Comparison of ENCODE assay signal across 13 cellular contexts in genomic region chr6:162538643-162539064, GRCh38.
DNase-seq lines count a peak whose midpoint lies in the region; ATAC-seq lines count a peak whose summit lies in the region.
"Had no signal": no experiment of that assay in that cellular context is flagged by ENCODE, and none has a peak within 500 bp of the region (broad histone marks: within the 10 kb centered on the region; RNA-seq: fewer than 3 reads in every experiment).

No MANE protein-coding gene starts in this region.

- peak overlapping the region; percentile 14 to 67 (median 24) for H3K9ac ChIP-seq in skeletal muscle tissue (ENCODE audit: low read depth in 1 of 3, low read length in 3 of 3)

- H3K36me3 ChIP-seq in skeletal muscle tissue (ENCODE audit: control insufficient read depth in 3 of 3, insufficient read depth in 3 of 3, low read length in 3 of 3) = no peaks in the 10 kb centered on the region

- H3K4me1 ChIP-seq in skeletal muscle tissue (ENCODE audit: control insufficient read depth in 3 of 3, insufficient read depth in 3 of 3, low read length in 3 of 3) = peaks cover 0 to 7% (median 7%) of the 10 kb centered on the region in 3 donors

- H3K27me3 ChIP-seq in skeletal muscle tissue (ENCODE audit: control insufficient read depth in 3 of 3, insufficient read depth in 3 of 3, low read length in 3 of 3) = no peaks in the 10 kb centered on the region

- no peak overlapping the region for H3K27ac ChIP-seq in skeletal muscle tissue (ENCODE audit: low read depth, low read length)

- DNase-seq in NCI-H2081 (lab: John Stamatoyannopoulos, UW) (peak; percentile 43 to 77), NCI-H2081 treated with DMSO at 0.1 percent for 48 hours (lab: John Stamatoyannopoulos, UW) (no peak), RPMI8226 (peak; percentile 19), left cardiac atrium (peak; percentile 79), islet precursor cell (no peak), D341Med (ENCODE audit: low spot score) (no peak), mucosa of gallbladder (ENCODE audit: low spot score) (no peak)
- DNase-seq: activated naive CD8-positive, alpha-beta T cell treated with anti-CD3 and anti-CD28 coated beads, Interleukin-2, amount 10 ng/mL, durations not matched to agents 7 days and 5 days; KBM-7; NCI-H2171; T-helper 17 cell had no signal

- H3K9me3 ChIP-seq in skeletal muscle tissue (ENCODE audit: control insufficient read depth in 3 of 3, low read length in 3 of 3) = no peaks in the 10 kb centered on the region

- intact Hi-C loops in left cardiac atrium (cut with DNase I) = no loop called here

- peak; percentile 79 to 91 for ATAC-seq in left cardiac atrium
- ATAC-seq: T-helper 17 cell had no signal

- H3K4me3 ChIP-seq in skeletal muscle tissue (ENCODE audit: low read length in 3 of 3) = peak overlapping the region in 1 of 3 donors; percentile 47
- H3K4me3 ChIP-seq: lung had no signal

Comparison
In these comparisons a context has a peak if more than half of its experiments do, and no peak if none do; other contexts are left out.
1. DNase-seq: peak in NCI-H2081 (2 of 2), RPMI8226 (single experiment) and left cardiac atrium (single experiment); none in NCI-H2081 treated with DMSO at 0.1 percent for 48 hours (single experiment), islet precursor cell (single experiment), D341Med (single experiment) and mucosa of gallbladder (single experiment).